34 cellular contexts compared by ENCODE assay signal in genomic region chr6:75023634-75024033, GRCh38.
A peak's percentile ranks its signal among the peaks of the same experiment; 100 is the strongest.
DNase-seq lines count a peak whose midpoint lies in the region; ATAC-seq, FAIRE-seq and TF ChIP-seq lines count a peak whose summit lies in the region.
"Had no signal": no experiment of that assay in that cellular context is flagged by ENCODE, and none has a peak within 500 bp of the region (broad histone marks: within the 10 kb centered on the region; RNA-seq: fewer than 3 reads in every experiment).

No MANE protein-coding gene starts in this region.

- peaks cover 9% of the 10 kb centered on the region for H3K4me1 Mint-ChIP-seq in astrocyte (ENCODE audit: low read depth, unreplicated experiment)
- H3K4me1 Mint-ChIP-seq: activated CD4-positive, alpha-beta T cell treated with anti-CD3 and anti-CD28 coated beads for 36 hours; activated T-helper 17 cell treated with anti-CD3 and anti-CD28 coated beads, Interleukin-2, amount 50 U/mL, for 72 hours; B cell; brain; CD4-positive, alpha-beta memory T cell; neural crest cell; stimulated activated naive B cell treated with anti-CD40 and anti-IgM and Interleukin-4, amounts not matched to agents 10 μg/mL and 1 μg/mL and 100 μg/mL, for 72 hours had no signal

- H3K4me3 ChIP-seq in astrocyte (ENCODE audit: insufficient read depth, low read depth, low read length): no peak overlapping the region
- H3K4me3 ChIP-seq in fibroblast of mammary gland (ENCODE audit: control insufficient read depth, low read depth, low read length): no peak overlapping the region
- no peak overlapping the region for H3K4me3 ChIP-seq in osteoblast (ENCODE audit: insufficient read depth, low read length)
- no peak overlapping the region for H3K4me3 ChIP-seq in gastrocnemius medialis
- H3K4me3 ChIP-seq: skin epidermis, suprapubic skin had no signal

- peaks cover 2% of the 10 kb centered on the region for H3K9me3 Mint-ChIP-seq in astrocyte (ENCODE audit: unreplicated experiment)
- H3K9me3 Mint-ChIP-seq: HFFc6 had no signal

- no peak overlapping the region for H3K9ac ChIP-seq in astrocyte (ENCODE audit: low read length)
- H3K9ac ChIP-seq: parathyroid adenoma had no signal

- H3K36me3 ChIP-seq in astrocyte (ENCODE audit: insufficient read depth, low read length) (no peaks in the 10 kb centered on the region), osteoblast (ENCODE audit: insufficient read depth, low read length) (no peaks in the 10 kb centered on the region), gastrocnemius medialis (no peaks in the 10 kb centered on the region)
- H3K36me3 ChIP-seq: suprapubic skin had no signal

- H4K20me1 ChIP-seq in astrocyte (ENCODE audit: insufficient read depth, low read length) (no peaks in the 10 kb centered on the region), osteoblast (ENCODE audit: insufficient read depth, low read length) (no peaks in the 10 kb centered on the region)

- H3K27ac Mint-ChIP-seq in astrocyte (ENCODE audit: unreplicated experiment): no peak overlapping the region
- H3K27ac Mint-ChIP-seq: activated CD4-positive, alpha-beta T cell treated with anti-CD3 and anti-CD28 coated beads for 36 hours; activated T-helper 17 cell treated with anti-CD3 and anti-CD28 coated beads, Interleukin-2, amount 50 U/mL, for 72 hours; B cell; brain; CD4-positive, alpha-beta memory T cell; HFFc6; stimulated activated naive B cell treated with anti-CD40 and anti-IgM and Interleukin-4, amounts not matched to agents 10 μg/mL and 1 μg/mL and 100 μg/mL, for 72 hours; T-helper 2 cell treated with Interferon-gamma antibody and Interleukin-4, amounts not matched to agents 5 μg/mL and 100 μg/mL, for 36 hours had no signal

- H3K4me2 ChIP-seq in astrocyte (ENCODE audit: low read length) (peak overlapping the region; percentile 28), osteoblast (ENCODE audit: insufficient read depth, low read length) (no peak overlapping the region)

- in situ Hi-C loops in gastrocnemius medialis (cut with MboI; ENCODE audit: low sequenced_read_pairs in 4 of 4): no loop called here

- H3K27ac ChIP-seq in astrocyte (ENCODE audit: low read depth, low read length) (no peak overlapping the region), osteoblast (ENCODE audit: low read depth, low read length) (peak overlapping the region; percentile 8), gastrocnemius medialis (no peak overlapping the region)
- H3K27ac ChIP-seq: parathyroid adenoma, skin epidermis, suprapubic skin had no signal

- no peak for FAIRE-seq in astrocyte (lab: Jason Lieb, UNC)
- FAIRE-seq: GM18507, HTR-8/SVneo had no signal

- H3K36me3 Mint-ChIP-seq in astrocyte (ENCODE audit: low read depth, unreplicated experiment): no peaks in the 10 kb centered on the region
- H3K36me3 Mint-ChIP-seq: brain; CD4-positive, alpha-beta memory T cell; stimulated activated naive B cell treated with anti-CD40 and anti-IgM and Interleukin-4, amounts not matched to agents 10 μg/mL and 1 μg/mL and 100 μg/mL, for 72 hours had no signal

- H3K4me1 ChIP-seq in astrocyte (ENCODE audit: insufficient read depth, low read length) (peaks cover 5% of the 10 kb centered on the region), osteoblast (ENCODE audit: insufficient read depth, low read length) (peaks cover 9% of the 10 kb centered on the region), gastrocnemius medialis (no peaks in the 10 kb centered on the region)
- H3K4me1 ChIP-seq: parathyroid adenoma, suprapubic skin had no signal

- intact Hi-C loops in gastrocnemius medialis (cut with DNase I; ENCODE audit: low total_unique reads): no loop called here

- H3K27me3 Mint-ChIP-seq in astrocyte (ENCODE audit: low read depth, unreplicated experiment): no peaks in the 10 kb centered on the region
- H3K27me3 Mint-ChIP-seq: activated CD4-positive, alpha-beta T cell treated with anti-CD3 and anti-CD28 coated beads for 36 hours; activated T-helper 17 cell treated with anti-CD3 and anti-CD28 coated beads, Interleukin-2, amount 50 U/mL, for 72 hours; B cell; stimulated activated naive B cell treated with anti-CD40 and anti-IgM and Interleukin-4, amounts not matched to agents 10 μg/mL and 1 μg/mL and 100 μg/mL, for 72 hours had no signal

- no peak for ATAC-seq in gastrocnemius medialis
- ATAC-seq: activated CD4-positive, alpha-beta T cell treated with anti-CD3 and anti-CD28 coated beads for 36 hours; activated T-helper 17 cell treated with anti-CD3 and anti-CD28 coated beads, Interleukin-2, amount 50 U/mL, for 72 hours; left cardiac atrium; Panc1; stimulated activated naive B cell treated with anti-CD40 and anti-IgM and Interleukin-4, amounts not matched to agents 10 μg/mL and 1 μg/mL and 100 μg/mL, for 72 hours had no signal

- H3K27me3 ChIP-seq in astrocyte (ENCODE audit: insufficient read depth, low read length) (no peaks in the 10 kb centered on the region), osteoblast (ENCODE audit: insufficient read depth, low read length) (no peaks in the 10 kb centered on the region), gastrocnemius medialis (no peaks in the 10 kb centered on the region)
- H3K27me3 ChIP-seq: suprapubic skin had no signal

- no peaks in the 10 kb centered on the region for H3K9me3 ChIP-seq in astrocyte (ENCODE audit: insufficient read depth, low read depth, low read length)
- no peaks in the 10 kb centered on the region for H3K9me3 ChIP-seq in osteoblast (ENCODE audit: low read depth, low read length)
- no peaks in the 10 kb centered on the region for H3K9me3 ChIP-seq in gastrocnemius medialis
- H3K9me3 ChIP-seq: suprapubic skin had no signal

- peak; percentile 78 for DNase-seq in HCEC 1CT
- peak; percentile 21 for DNase-seq in astrocyte (ENCODE audit: low read depth)
- peak; percentile 52 for DNase-seq in fibroblast of mammary gland (ENCODE audit: low read depth)
- peak; percentile 22 for DNase-seq in osteoblast (ENCODE audit: insufficient read length, low spot score, missing footprints)
- DNase-seq in NCI-H1417 treated with DMSO at 0.1 percent for 48 hours (lab: John Stamatoyannopoulos, UW): no peak
- no peak for DNase-seq in gastrocnemius medialis
- no peak for DNase-seq in NCI-H187 treated with DMSO at 0.1 percent for 48 hours (lab: John Stamatoyannopoulos, UW)
- DNase-seq: activated CD4-positive, alpha-beta T cell treated with anti-CD3 and anti-CD28 coated beads for 36 hours; activated naive CD4-positive, alpha-beta T cell treated with anti-CD3 and anti-CD28 coated beads, Interleukin-2, amount 50 U/mL, for 16 hours; CD4-positive, alpha-beta memory T cell; foreskin melanocyte; GOT3; HFFc6; KBM-7; left cardiac atrium; MM.1S; NCI-H1436; NCI-H2081 treated with DMSO at 0.1 percent for 48 hours; NCI-H226; NCI-H69; retina; SIG-M5; stimulated activated naive B cell treated with anti-CD40 and anti-IgM and Interleukin-4, amounts not matched to agents 10 μg/mL and 1 μg/mL and 100 μg/mL, for 72 hours had no signal

- no peaks in the 10 kb centered on the region for H3K79me2 ChIP-seq in astrocyte (ENCODE audit: insufficient read depth, low read length)
- no peaks in the 10 kb centered on the region for H3K79me2 ChIP-seq in osteoblast (ENCODE audit: insufficient read depth, low read length)
- H3K79me2 ChIP-seq: parathyroid adenoma had no signal

- no peak overlapping the region for H3K4me3 Mint-ChIP-seq in astrocyte (ENCODE audit: unreplicated experiment)
- H3K4me3 Mint-ChIP-seq: activated CD4-positive, alpha-beta T cell treated with anti-CD3 and anti-CD28 coated beads for 36 hours; activated T-helper 17 cell treated with anti-CD3 and anti-CD28 coated beads, Interleukin-2, amount 50 U/mL, for 72 hours; B cell; brain; CD4-positive, alpha-beta memory T cell; HFFc6; neural crest cell; stimulated activated naive B cell treated with anti-CD40 and anti-IgM and Interleukin-4, amounts not matched to agents 10 μg/mL and 1 μg/mL and 100 μg/mL, for 72 hours; T-helper 2 cell treated with Interferon-gamma antibody and Interleukin-4, amounts not matched to agents 5 μg/mL and 100 μg/mL, for 36 hours had no signal

- no peak overlapping the region for H2AFZ ChIP-seq in astrocyte (ENCODE audit: low read depth, low read length)
- no peak overlapping the region for H2AFZ ChIP-seq in osteoblast (ENCODE audit: low read length)
- H2AFZ ChIP-seq: parathyroid adenoma had no signal

- TF ChIP-seq POLR2A in gastrocnemius medialis (IDR thresholded peaks at IDR 0.05): no peak

- TF ChIP-seq CTCF in astrocyte (IDR thresholded peaks at IDR 0.05; ENCODE audit: insufficient read depth, low read depth, low read length) (no peak), fibroblast of mammary gland (conservative IDR thresholded peaks at IDR 0.05; ENCODE audit: control insufficient read depth, insufficient read depth, low read depth, low read length) (no peak), osteoblast (IDR thresholded peaks at IDR 0.05; ENCODE audit: extremely low read depth, low read depth, low read length) (no peak), gastrocnemius medialis (IDR thresholded peaks at IDR 0.05 in 4 of 5, conservative IDR thresholded peaks at IDR 0.05 in 1 of 5) (no peak)

Comparison
In these comparisons a context has a peak if more than half of its experiments do, and no peak if none do; other contexts are left out.
1. DNase-seq: peak in HCEC 1CT (single experiment), astrocyte (single experiment), fibroblast of mammary gland (single experiment) and osteoblast (single experiment); none in NCI-H1417 treated with DMSO at 0.1 percent for 48 hours (single experiment), gastrocnemius medialis (0 of 2) and NCI-H187 treated with DMSO at 0.1 percent for 48 hours (single experiment).